In the genomic region with DNA sequence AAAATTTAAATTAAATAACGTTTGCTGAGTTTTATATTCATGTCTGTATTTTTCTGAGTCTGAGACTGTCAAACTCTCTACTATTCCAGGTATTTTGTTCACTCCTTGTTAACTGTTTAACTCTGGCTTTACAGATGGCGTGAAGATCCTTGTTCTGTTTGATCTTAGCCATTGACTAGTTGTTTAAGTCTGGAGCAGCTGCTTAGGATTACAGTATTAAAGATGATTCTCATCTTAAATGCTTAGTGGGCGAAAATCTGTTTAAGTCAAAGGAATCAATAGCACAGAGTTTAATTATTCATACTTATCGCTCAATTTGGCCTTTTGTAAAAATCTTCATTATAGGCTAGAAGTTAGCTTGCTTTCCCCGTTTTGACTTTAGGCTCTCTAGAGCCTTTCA, we compare ENCODE assay signal across 15 cellular contexts. TPM values are rescaled to one million over a fixed set of nuclear protein-coding genes. Genes with fewer than 3 reads are reported as not detected.
DNase-seq lines count a peak whose midpoint lies in the region; ATAC-seq, FAIRE-seq and TF ChIP-seq lines count a peak whose summit lies in the region.
"Had no signal": no experiment of that assay in that cellular context is flagged by ENCODE, and none has a peak within 500 bp of the region (broad histone marks: within the 10 kb centered on the region; RNA-seq: fewer than 3 reads in every experiment).

No MANE protein-coding gene starts in this region.

- CTCF ChIA-PET in endothelial cell of umbilical vein (lab: Charles Lee): interaction anchor here (0.8 to 3.4 kb wide), 4 partner anchors 9 to 141 kb away, joined by 3 to 16 read pairs (median 3); no protein-coding TSS in a partner anchor

- no peak for FAIRE-seq in endothelial cell of umbilical vein (lab: Jason Lieb, UNC)
- FAIRE-seq: pancreas had no signal

- TF ChIP-seq POLR2A in endothelial cell of umbilical vein (IDR thresholded peaks at IDR 0.05; ENCODE audit: low read depth, low read length) (no peak), uterus (IDR thresholded peaks at IDR 0.05) (no peak)

- no peaks in the 10 kb centered on the region for H3K27me3 ChIP-seq in left ventricle myocardium inferior (ENCODE audit: low read depth)
- H3K27me3 ChIP-seq in endothelial cell of umbilical vein (ENCODE audit: control insufficient read depth in 2 of 2, insufficient read depth in 2 of 2, low read length in 2 of 2): no peaks in the 10 kb centered on the region
- H3K27me3 ChIP-seq in uterus: no peaks in the 10 kb centered on the region
- H3K27me3 ChIP-seq: pancreas had no signal

- peaks cover 26% of the 10 kb centered on the region for H3K4me1 Mint-ChIP-seq in neural crest cell

- peak overlapping the region; percentile 98 for H3K27ac ChIP-seq in left ventricle myocardium inferior (replicated peaks)
- peak overlapping the region; percentile 91 for H3K27ac ChIP-seq in endothelial cell of umbilical vein (ENCODE audit: insufficient read depth, low read depth, low read length)
- H3K27ac ChIP-seq in uterus: peak overlapping the region; percentile 16 to 89

- H3K27ac Mint-ChIP-seq in neural crest cell (ENCODE audit: unreplicated experiment): no peak overlapping the region
- H3K27ac Mint-ChIP-seq: immature natural killer cell had no signal

- H3K27me3 Mint-ChIP-seq in neural crest cell (ENCODE audit: low read depth): peaks cover 18% of the 10 kb centered on the region

- peaks cover 70% of the 10 kb centered on the region for H3K79me2 ChIP-seq in endothelial cell of umbilical vein (ENCODE audit: control insufficient read depth, insufficient read depth, low read length)

- H4K20me1 ChIP-seq in endothelial cell of umbilical vein (replicated peaks; ENCODE audit: control insufficient read depth, extremely low read depth, insufficient read depth, low read length): no peaks in the 10 kb centered on the region

- dilution Hi-C loops in endothelial cell of umbilical vein (cut with MboI; ENCODE audit: extremely low pct_ligation_motif_present, low sequenced_read_pairs): no loop called here

- peak overlapping the region; percentile 86 for H3K4me3 ChIP-seq in left ventricle myocardium inferior
- peak overlapping the region in 2 of 3 experiments; percentile 80 to 89 for H3K4me3 ChIP-seq in endothelial cell of umbilical vein (replicated peaks in 1 of 3; ENCODE audit: insufficient read depth in 1 of 3, low read depth in 1 of 3, low read length in 3 of 3)
- no peak overlapping the region for H3K4me3 ChIP-seq in uterus

- intact Hi-C loops in left ventricle myocardium inferior (cut with micrococcal nuclease): no loop called here
- intact Hi-C loops in Right ventricle myocardium superior (cut with DNase I): no loop called here
- intact Hi-C loops in endothelial cell of umbilical vein (cut with micrococcal nuclease): loop anchor here (1.0 kb wide), 1 partner anchor 79 kb away; no protein-coding TSS in a partner anchor
- intact Hi-C loops in uterus (cut with DNase I; ENCODE audit: low total_unique reads): no loop called here
- intact Hi-C loops in head of caudate nucleus (cut with DNase I): no loop called here

- H3K9me3 Mint-ChIP-seq in neural crest cell: peaks cover 8% of the 10 kb centered on the region

- H3K9ac ChIP-seq in endothelial cell of umbilical vein (replicated peaks; ENCODE audit: extremely low read depth, insufficient read depth, low read length): peak overlapping the region; percentile 80

- peaks cover 18% of the 10 kb centered on the region for H3K9me3 ChIP-seq in left ventricle myocardium inferior (replicated peaks)
- no peaks in the 10 kb centered on the region for H3K9me3 ChIP-seq in endothelial cell of umbilical vein (replicated peaks; ENCODE audit: control insufficient read depth, insufficient read depth, low read length)
- no peaks in the 10 kb centered on the region for H3K9me3 ChIP-seq in uterus
- H3K9me3 ChIP-seq: pancreas had no signal

- H3K36me3 Mint-ChIP-seq in neural crest cell (ENCODE audit: low read depth): peaks cover 12% of the 10 kb centered on the region

- no peak overlapping the region for H2AFZ ChIP-seq in endothelial cell of umbilical vein (ENCODE audit: low read depth, low read length)

- peak overlapping the region; percentile 50 for H3K4me3 Mint-ChIP-seq in neural crest cell
- H3K4me3 Mint-ChIP-seq: immature natural killer cell had no signal

- no TSS peak for BruUV-seq in endothelial cell of umbilical vein (replicated peaks; lab: Mats Ljungman, UMichigan)

- H3K36me3 ChIP-seq in left ventricle myocardium inferior (no peaks in the 10 kb centered on the region), endothelial cell of umbilical vein (ENCODE audit: control insufficient read depth in 2 of 2, extremely low read depth in 1 of 2, insufficient read depth in 2 of 2, low read length in 2 of 2) (peaks cover 0 to 2% of the 10 kb centered on the region in 2 experiments), uterus (no peaks in the 10 kb centered on the region)
- H3K36me3 ChIP-seq: pancreas had no signal

- H3K4me1 ChIP-seq in left ventricle myocardium inferior: peaks cover 76% of the 10 kb centered on the region
- H3K4me1 ChIP-seq in endothelial cell of umbilical vein (ENCODE audit: control insufficient read depth, extremely low read depth, insufficient read depth, low read length): peaks cover 30% of the 10 kb centered on the region
- H3K4me1 ChIP-seq in uterus: peaks cover 0 to 2% of the 10 kb centered on the region in 2 donors

- H3K9me1 ChIP-seq in endothelial cell of umbilical vein (replicated peaks; ENCODE audit: control insufficient read depth, extremely low read depth, insufficient read depth, low read length): no peaks in the 10 kb centered on the region

- peak overlapping the region; percentile 98 for H3K4me2 ChIP-seq in endothelial cell of umbilical vein (ENCODE audit: insufficient read depth, low read length)

- POLR2A ChIA-PET in endothelial cell of umbilical vein (lab: Charles Lee): interaction anchor here (0.9 kb wide), 1 partner anchor 9 kb away, joined by 5 read pairs; no protein-coding TSS in a partner anchor

- no peak for ATAC-seq in Right ventricle myocardium superior (ENCODE audit: poor library complexity)
- ATAC-seq: pancreas had no signal

- TF ChIP-seq CTCF in left ventricle myocardium inferior (IDR thresholded peaks at IDR 0.05; ENCODE audit: borderline replicate concordance) (no peak), endothelial cell of umbilical vein (IDR thresholded peaks at IDR 0.05; ENCODE audit: extremely low read depth in 1 of 2, insufficient read depth in 1 of 2, low read depth in 1 of 2, low read length in 2 of 2) (no peak), neural crest cell (conservative IDR thresholded peaks at IDR 0.05) (no peak), uterus (IDR thresholded peaks at IDR 0.05) (no peak)

- DNase-seq in left ventricle myocardium inferior (no peak), Right ventricle myocardium superior (no peak), endothelial cell of umbilical vein (ENCODE audit: low read depth, low spot score) (peak; percentile 47), neural crest cell (ENCODE audit: low read depth, low spot score) (no peak), uterus (no peak), NAMALWA (ENCODE audit: low spot score) (no peak), GDM1 (lab: John Stamatoyannopoulos, UW) (no peak), head of caudate nucleus (no peak)
- DNase-seq: activated CD4-positive, alpha-beta T cell treated with anti-CD3 and anti-CD28 coated beads, Interleukin-2, amount 50 U/mL, for 1 hour; activated naive CD4-positive, alpha-beta T cell; DND-41; effector CD4-positive, alpha-beta T cell; immature natural killer cell; NCI-H345; pancreas had no signal

TF ChIP-seq in endothelial cell of umbilical vein, 7 proteins besides CTCF, POLR2A, EP300 and RAD21:
- TF ChIP-seq EZH2 (IDR thresholded peaks at IDR 0.05; ENCODE audit: borderline replicate concordance, low read depth, low read length, severe bottlenecking) (no peak), JUN (IDR thresholded peaks at IDR 0.05; ENCODE audit: borderline replicate concordance, insufficient read depth, insufficient read length, low read depth) (no peak), MYC (IDR thresholded peaks at IDR 0.05; ENCODE audit: low read depth, low read length) (no peak), GATA2 (IDR thresholded peaks at IDR 0.05; ENCODE audit: insufficient read depth, insufficient read length, low read depth, low read length) (no peak), FOS (IDR thresholded peaks at IDR 0.05; ENCODE audit: borderline replicate concordance, insufficient read depth, low read length) (no peak), POLR2AphosphoS5 (IDR thresholded peaks at IDR 0.05; ENCODE audit: insufficient read depth, low read depth, low read length) (no peak), MAX (IDR thresholded peaks at IDR 0.05; ENCODE audit: insufficient read depth, insufficient read length) (no peak)

RNA-seq across cellular contexts. Expression of gene PHACTR2, which starts 2.4 kb away (rescaled TPM):
- total RNA-seq in left ventricle myocardium inferior (71.0 TPM), Right ventricle myocardium superior (70.0 TPM), endothelial cell of umbilical vein (160 and 178 TPM in 2 replicates), neural crest cell (15.1 and 17.9 TPM in 2 replicates), uterus (100 to 1,000 TPM in 1 of 4 donors, 10 to 100 TPM in 3; 78.2 to 145 (median 90.1) TPM)
- 16.3 and 16.4 TPM in 2 replicates for polyA plus RNA-seq in endothelial cell of umbilical vein
- polyA plus RNA-seq in endothelial cell of umbilical vein (2011; cell fraction: cytosol; rRNA removed): 29.6 and 33.0 TPM in 2 replicates
- polyA plus RNA-seq in endothelial cell of umbilical vein (2011; cell fraction: nucleus; rRNA removed): 39.3 and 44.1 TPM in 2 replicates
- 31.3 and 53.0 TPM in 2 replicates for polyA plus RNA-seq in endothelial cell of umbilical vein (2012)
- 70.7 and 72.0 TPM in 2 replicates for polyA minus RNA-seq in endothelial cell of umbilical vein
- polyA minus RNA-seq in endothelial cell of umbilical vein (2011; cell fraction: cytosol; rRNA and poly(A)+ RNA removed): 8.0 TPM
- 81.0 and 88.1 TPM in 2 replicates for polyA minus RNA-seq in endothelial cell of umbilical vein (2011; cell fraction: nucleus; rRNA and poly(A)+ RNA removed)

Comparison
In these comparisons a context has a peak if more than half of its experiments do, and no peak if none do; other contexts are left out.
1. H3K4me3 ChIP-seq: peak in left ventricle myocardium inferior (single experiment) and endothelial cell of umbilical vein (2 of 3); none in uterus (0 of 2).
2. Peak in every context shown above with its lines, with median percentiles within 50 percentile points of each other: H3K27ac ChIP-seq.